In genomic region chr19:6460099-6460884, GRCh38 we compare ENCODE assay signal across 8 cellular contexts. TPM values are rescaled to one million over a fixed set of nuclear protein-coding genes. Genes with fewer than 3 reads are reported as not detected.
DNase-seq lines count a peak whose midpoint lies in the region; TF ChIP-seq lines count a peak whose summit lies in the region.

No MANE protein-coding gene starts in this region.

- H3K27me3 ChIP-seq in neural cell (ENCODE audit: insufficient read depth, low read depth, low read length): peaks cover 33% of the 10 kb centered on the region
- H3K27me3 ChIP-seq in stomach: peaks cover 0 to 35% (median 13%) of the 10 kb centered on the region in 3 donors

- no peaks in the 10 kb centered on the region for H3F3A ChIP-seq in neural cell (ENCODE audit: insufficient read depth, low read length, poor library complexity, severe bottlenecking)

- no peak for TF ChIP-seq POLR2A in stomach (IDR thresholded peaks at IDR 0.05)

- peak; percentile 63 for TF ChIP-seq RAD21 in neural cell (conservative IDR thresholded peaks at IDR 0.05)

- H3K79me2 ChIP-seq in neural cell (replicated peaks; ENCODE audit: insufficient read depth, low read length): no peaks in the 10 kb centered on the region

- peak; percentile 43 for TF ChIP-seq CTCF in LNCaP clone FGC (IDR thresholded peaks at IDR 0.05; ENCODE audit: control insufficient read depth, extremely low read depth, insufficient read depth)
- TF ChIP-seq CTCF in RWPE1 (conservative IDR thresholded peaks at IDR 0.05; ENCODE audit: low read depth): peak; percentile 73
- TF ChIP-seq CTCF in fibroblast of villous mesenchyme (IDR thresholded peaks at IDR 0.05; ENCODE audit: insufficient read depth, low read depth, low read length): peak; percentile 60
- peak; percentile 86 for TF ChIP-seq CTCF in neural cell (IDR thresholded peaks at IDR 0.05; ENCODE audit: poor library complexity, severe bottlenecking)
- peak in 5 of 7 experiments; percentile 50 to 84 (median 76) for TF ChIP-seq CTCF in stomach (IDR thresholded peaks at IDR 0.05)

- H3K36me3 ChIP-seq in neural cell (ENCODE audit: insufficient read depth, low read length) (peaks cover 4% of the 10 kb centered on the region), stomach (peaks cover 0 to 22% (median 15%) of the 10 kb centered on the region in 4 donors)

- WGBS in stomach, 5 donors: 0% methylated on average over 52 to 57 of the region's 57 CpGs

- peak overlapping the region; percentile 67 for H3K9ac ChIP-seq in neural cell (ENCODE audit: low read length)

- peak overlapping the region; percentile 82 for H3K27ac ChIP-seq in RWPE1
- peak overlapping the region; percentile 70 for H3K27ac ChIP-seq in neural cell (ENCODE audit: low read length)
- peak overlapping the region; percentile 85 to 94 (median 91) for H3K27ac ChIP-seq in stomach

- no peaks in the 10 kb centered on the region for H4K20me1 ChIP-seq in neural cell (ENCODE audit: insufficient read depth)

- no peaks in the 10 kb centered on the region for H3K9me2 ChIP-seq in neural cell (ENCODE audit: insufficient read depth, low read length)

- H3K4me3 ChIP-seq in LNCaP clone FGC (ENCODE audit: low read depth, low read length): peak overlapping the region; percentile 79
- peak overlapping the region; percentile 77 for H3K4me3 ChIP-seq in fibroblast of villous mesenchyme (ENCODE audit: low read depth, low read length)
- peak overlapping the region; percentile 90 for H3K4me3 ChIP-seq in neural cell (ENCODE audit: low read length)
- H3K4me3 ChIP-seq in stomach: peak overlapping the region; percentile 82 to 97 (median 86)

- peak overlapping the region; percentile 57 for H2AFZ ChIP-seq in neural cell (ENCODE audit: low read depth, low read length)

- no peaks in the 10 kb centered on the region for H3K9me3 ChIP-seq in neural cell (ENCODE audit: low read length)
- H3K9me3 ChIP-seq in stomach: no peaks in the 10 kb centered on the region

- peak; percentile 98 for DNase-seq in ELF-1 (ENCODE audit: low read depth, low spot score)
- peak; percentile 71 for DNase-seq in GOT3 (lab: John Stamatoyannopoulos, UW)
- peak; percentile 92 for DNase-seq in LNCaP clone FGC (ENCODE audit: low read depth)
- peak; percentile 97 for DNase-seq in RWPE1 (ENCODE audit: low spot score)
- peak; percentile 96 for DNase-seq in activated effector memory CD4-positive, alpha-beta T cell treated with Interleukin-2 at 50 U/mL for 16 hours
- DNase-seq in fibroblast of villous mesenchyme (ENCODE audit: low read depth): peak; percentile 97
- peak; percentile 97 for DNase-seq in stomach

- H3K4me2 ChIP-seq in neural cell (ENCODE audit: low read length): peak overlapping the region; percentile 78

- POLR2A ChIA-PET in RWPE1 (lab: Yijun Ruan, JAX; ENCODE audit: low non-redundant PET): no interaction called here

- peaks cover 10 to 48% (median 29%) of the 10 kb centered on the region in 4 donors for H3K4me1 ChIP-seq in stomach

- TF ChIP-seq EP300 in neural cell (conservative IDR thresholded peaks at IDR 0.05; ENCODE audit: poor library complexity, severe bottlenecking) (peak; percentile 21), stomach (IDR thresholded peaks at IDR 0.05) (no peak)

- intact Hi-C loops in stomach (cut with DNase I; ENCODE audit: low total_unique reads): no loop called here

- CTCF ChIA-PET in RWPE1 (lab: Yijun Ruan, JAX): interaction anchor here (1.2 kb wide), 1 partner anchor 57 kb away, joined by 3 read pairs; no protein-coding TSS in a partner anchor

TF ChIP-seq in neural cell, 6 proteins besides CTCF, POLR2A, EP300 and RAD21:
- no peak for TF ChIP-seq EZH2 (IDR thresholded peaks at IDR 0.05; ENCODE audit: borderline replicate concordance, insufficient read depth, low read length, poor library complexity, severe bottlenecking)
- TF ChIP-seq TAF1 (IDR thresholded peaks at IDR 0.05; ENCODE audit: low read depth): peak; percentile 35
- peak; percentile 69 for TF ChIP-seq SMC3 (conservative IDR thresholded peaks at IDR 0.05; ENCODE audit: poor library complexity)
- peak; percentile 53 for TF ChIP-seq MXI1 (conservative IDR thresholded peaks at IDR 0.05; ENCODE audit: poor library complexity, severe bottlenecking)
- peak; percentile 76 for TF ChIP-seq REST (IDR thresholded peaks at IDR 0.05; ENCODE audit: borderline replicate concordance)
- TF ChIP-seq POLR2AphosphoS5 (IDR thresholded peaks at IDR 0.05): peak; percentile 45

RNA-seq across cellular contexts. Expression of gene SLC25A23, which starts 0.7 kb away (rescaled TPM):
- 22.9 and 33.2 TPM in 2 replicates for total RNA-seq in fibroblast of villous mesenchyme
- polyA plus RNA-seq in neural cell: 36.3 and 47.2 TPM in 2 replicates
- polyA minus RNA-seq in neural cell: 55.5 and 56.2 TPM in 2 replicates
- total RNA-seq in stomach: 100 to 1,000 TPM in 1 of 5 donors, 10 to 100 TPM in 4; 20.7 to 191 (median 60.1) TPM
- 10 to 100 TPM; 30.8 to 42.5 (median 34.2) TPM for polyA plus RNA-seq in stomach

RNA-seq across cellular contexts. Expression of gene CRB3, which starts 3.8 kb away (rescaled TPM):
- total RNA-seq in fibroblast of villous mesenchyme: 0.43 TPM in 1 of 2 replicates, not detected in the other
- polyA plus RNA-seq in neural cell: 0.43 TPM in 1 of 2 replicates, not detected in the other
- polyA minus RNA-seq in neural cell: not detected in 2 replicates
- 100 to 1,000 TPM in 1 of 5 donors, 10 to 100 TPM in 3, 1 to 10 TPM in 1; 7.6 to 203 (median 46.1) TPM for total RNA-seq in stomach
- polyA plus RNA-seq in stomach: 10 to 100 TPM; 34.3 to 66.6 (median 51.9) TPM

RNA-seq across cellular contexts. Expression of gene DENND1C, which starts 21.3 kb away (rescaled TPM):
- total RNA-seq in fibroblast of villous mesenchyme: not detected in 2 replicates
- 0.17 TPM in 1 of 2 replicates, not detected in the other for polyA plus RNA-seq in neural cell
- not detected in 2 replicates for polyA minus RNA-seq in neural cell
- 10 to 100 TPM in 1 of 5 donors, 1 to 10 TPM in 2, under 1 TPM in 2; 0.45 to 15.2 (median 1.1) TPM for total RNA-seq in stomach
- polyA plus RNA-seq in stomach: 1 to 10 TPM; 2.5 to 3.1 (median 2.9) TPM

RNA-seq across cellular contexts. Expression of gene SLC25A41, which starts 26.7 kb away (rescaled TPM):
- total RNA-seq in fibroblast of villous mesenchyme (not detected in 2 replicates), stomach (1 to 10 TPM in 1 of 5 donors, not detected in 4; 4.9 TPM)
- polyA plus RNA-seq in neural cell (3.8 and 4.2 TPM in 2 replicates), stomach (under 1 TPM in 1 of 3 donors, not detected in 2; 0.80 TPM)
- 1.2 and 1.5 TPM in 2 replicates for polyA minus RNA-seq in neural cell

RNA-seq across cellular contexts. Expression of gene KHSRP, which starts 35.7 kb away (rescaled TPM):
- 91.8 and 118 TPM in 2 replicates for total RNA-seq in fibroblast of villous mesenchyme
- 33.3 and 40.3 TPM in 2 replicates for polyA plus RNA-seq in neural cell
- polyA minus RNA-seq in neural cell: 105 and 110 TPM in 2 replicates
- 100 to 1,000 TPM; 111 to 130 (median 112) TPM for total RNA-seq in stomach
- polyA plus RNA-seq in stomach: 100 to 1,000 TPM in 1 of 3 donors, 10 to 100 TPM in 2; 49.1 to 103 (median 79.3) TPM

Comparison
In these comparisons a context has a peak if more than half of its experiments do, and no peak if none do; other contexts are left out.
1. Peak in every context shown above with its lines: DNase-seq, H3K4me3 ChIP-seq and H3K27ac ChIP-seq.